In genomic region chr2:241272298-241272721, GRCh38 we compare ENCODE assay signal across 8 cellular contexts. TPM values are rescaled to one million over a fixed set of nuclear protein-coding genes. Genes with fewer than 3 reads are reported as not detected.
DNase-seq lines count a peak whose midpoint lies in the region; ATAC-seq, FAIRE-seq and TF ChIP-seq lines count a peak whose summit lies in the region.

No MANE protein-coding gene starts in this region.

- no peak for TF ChIP-seq POLR2A in gastrocnemius medialis (IDR thresholded peaks at IDR 0.05)

- peaks cover 18 to 40% (median 28%) of the 10 kb centered on the region in 11 experiments for H3K36me3 ChIP-seq in BLaER1 treated with 17β-estradiol and CSF1 and Interleukin-3, amounts not matched to agents 10 nM and 100 nM
- peaks cover 16% of the 10 kb centered on the region for H3K36me3 ChIP-seq in right atrium auricular region
- peaks cover 0 to 7% of the 10 kb centered on the region in 2 donors for H3K36me3 ChIP-seq in gastrocnemius medialis

- peak overlapping the region; percentile 80 to 98 (median 88) for H3K4me3 ChIP-seq in BLaER1 treated with 17β-estradiol and CSF1 and Interleukin-3, amounts not matched to agents 10 nM and 100 nM
- H3K4me3 ChIP-seq in right atrium auricular region (peak overlapping the region; percentile 98), gastrocnemius medialis (peak overlapping the region; percentile 67 to 93 (median 73))

- peaks cover 11 to 22% (median 14%) of the 10 kb centered on the region in 11 experiments for H3K9me3 ChIP-seq in BLaER1 treated with 17β-estradiol and CSF1 and Interleukin-3, amounts not matched to agents 10 nM and 100 nM (replicated peaks in 1 of 11)
- H3K9me3 ChIP-seq in right atrium auricular region (no peaks in the 10 kb centered on the region), gastrocnemius medialis (no peaks in the 10 kb centered on the region)

- H3K4me1 ChIP-seq in BLaER1 treated with 17β-estradiol and CSF1 and Interleukin-3, amounts not matched to agents 10 nM and 100 nM: peaks cover 32 to 49% (median 37%) of the 10 kb centered on the region in 10 experiments
- H3K4me1 ChIP-seq in right atrium auricular region (peaks cover 0 to 38% of the 10 kb centered on the region in 2 donors), gastrocnemius medialis (peaks cover 42 to 43% of the 10 kb centered on the region in 2 donors)

- peaks cover 72 to 89% (median 76%) of the 10 kb centered on the region in 11 experiments for H4K20me1 ChIP-seq in BLaER1 treated with 17β-estradiol and CSF1 and Interleukin-3, amounts not matched to agents 10 nM and 100 nM

- in situ Hi-C loops in gastrocnemius medialis (cut with MboI; ENCODE audit: low sequenced_read_pairs in 4 of 4): no loop called here

- peaks cover 0 to 44% (median 36%) of the 10 kb centered on the region in 11 experiments; a peak in 18 of 22 replicates for H3K27me3 ChIP-seq in BLaER1 treated with 17β-estradiol and CSF1 and Interleukin-3, amounts not matched to agents 10 nM and 100 nM
- H3K27me3 ChIP-seq in right atrium auricular region (no peaks in the 10 kb centered on the region), gastrocnemius medialis (no peaks in the 10 kb centered on the region)

- ATAC-seq in GM19397 (IDR thresholded peaks at IDR 0.05; ENCODE audit: unreplicated experiment) (peak; percentile 40), gastrocnemius medialis (peak; percentile 43 to 45)

- FAIRE-seq in HTR-8/SVneo (lab: Jason Lieb, UNC): no peak

- TF ChIP-seq CTCF in right atrium auricular region (IDR thresholded peaks at IDR 0.05) (no peak), gastrocnemius medialis (IDR thresholded peaks at IDR 0.05 in 4 of 5, conservative IDR thresholded peaks at IDR 0.05 in 1 of 5) (no peak)

- H3K27ac ChIP-seq in BLaER1 treated with 17β-estradiol and CSF1 and Interleukin-3, amounts not matched to agents 10 nM and 100 nM: peak overlapping the region; percentile 61 to 88 (median 80)
- H3K27ac ChIP-seq in right atrium auricular region (peak overlapping the region; percentile 95 to 97), gastrocnemius medialis (peak overlapping the region; percentile 83 to 97 (median 92))

- intact Hi-C loops in gastrocnemius medialis (cut with DNase I; ENCODE audit: low total_unique reads): loop anchor here (2.0 to 5.0 kb wide), 7 partner anchors 42 to 340 kb away; partner anchors contain the start of genes FARP2, HDLBP, MTERF4 and SEPTIN2

- DNase-seq in HTR-8/SVneo (ENCODE audit: insufficient read length, low spot score): peak; percentile 21
- DNase-seq in activated gamma-delta T cell (lab: John Stamatoyannopoulos, UW): peak; percentile 42
- peak; percentile 58 for DNase-seq in right atrium auricular region (ENCODE audit: low spot score)
- no peak for DNase-seq in gastrocnemius medialis
- DNase-seq in NCI-H510A treated with DMSO at 0.1 percent for 48 hours (lab: John Stamatoyannopoulos, UW): no peak
- no peak for DNase-seq in NOMO-1 treated with dmso at 0.1 percent for 144 hours (lab: John Stamatoyannopoulos, UW; ENCODE audit: unreplicated experiment)

- H3K4me2 ChIP-seq in BLaER1 treated with 17β-estradiol and CSF1 and Interleukin-3, amounts not matched to agents 10 nM and 100 nM: peak overlapping the region; percentile 68 to 96 (median 87)

- H3K9ac ChIP-seq in BLaER1 treated with 17β-estradiol and CSF1 and Interleukin-3, amounts not matched to agents 10 nM and 100 nM: peak overlapping the region; percentile 77 to 96 (median 86)

RNA-seq across cellular contexts. Expression of gene HDLBP, which starts 43.2 kb away (rescaled TPM):
- total RNA-seq in right atrium auricular region: 100 to 1,000 TPM; 274 to 287 TPM
- total RNA-seq in gastrocnemius medialis: 100 to 1,000 TPM; 383 to 486 (median 444) TPM

RNA-seq across cellular contexts. Expression of gene SEPTIN2, which starts 43.4 kb away (rescaled TPM):
- total RNA-seq in right atrium auricular region: 100 to 1,000 TPM; 143 to 193 TPM
- total RNA-seq in gastrocnemius medialis: 100 to 1,000 TPM in 2 of 4 donors, 10 to 100 TPM in 2; 81.3 to 130 (median 99.3) TPM

Comparison
In these comparisons a context has a peak if more than half of its experiments do, and no peak if none do; other contexts are left out.
1. DNase-seq: peak in HTR-8/SVneo (single experiment), activated gamma-delta T cell (single experiment) and right atrium auricular region (single experiment); none in gastrocnemius medialis (0 of 2), NCI-H510A treated with DMSO at 0.1 percent for 48 hours (single experiment) and NOMO-1 treated with dmso at 0.1 percent for 144 hours (single experiment).
2. Peak in every context shown above with its lines, with median percentiles within 50 percentile points of each other: H3K27ac ChIP-seq and H3K4me3 ChIP-seq.